8 cellular contexts compared by ENCODE assay signal in genomic region chr15:33126559-33127290, GRCh38.
DNase-seq lines count a peak whose midpoint lies in the region; ATAC-seq, FAIRE-seq and TF ChIP-seq lines count a peak whose summit lies in the region.

No MANE protein-coding gene starts in this region.

- no peak for TF ChIP-seq CTCF in A549 (IDR thresholded peaks at IDR 0.05)
- no peak for TF ChIP-seq CTCF in HEK293 (tag by site-specific recombination; IDR thresholded peaks at IDR 0.05)

- peak; percentile 62 to 68; a peak in 4 of 6 replicates for ATAC-seq in A549
- ATAC-seq in activated T-cell treated with anti-CD3 and anti-CD28 coated beads, Interleukin-2, amount 50 U/mL, for 72 hours (replicated peaks in 1 of 2) = peak; percentile 64 to 68
- ATAC-seq in GM18907 (IDR thresholded peaks at IDR 0.05; ENCODE audit: unreplicated experiment) = no peak
- ATAC-seq in HG02642 (IDR thresholded peaks at IDR 0.05; ENCODE audit: poor library complexity, unreplicated experiment) = no peak

- peak overlapping the region; percentile 37 to 65 for H3K4me3 Mint-ChIP-seq in activated T-cell treated with anti-CD3 and anti-CD28 coated beads, Interleukin-2, amount 50 U/mL, for 72 hours

- H3K9me3 Mint-ChIP-seq in activated T-cell treated with anti-CD3 and anti-CD28 coated beads, Interleukin-2, amount 50 U/mL, for 72 hours = peaks cover 0 to 5% of the 10 kb centered on the region in 2 donors

- POLR2A ChIA-PET in A549 (lab: Yijun Ruan, JAX) (no interaction called here), HEK293 (lab: Yijun Ruan, JAX) (no interaction called here)

- H3K4me2 ChIP-seq in A549 = peak overlapping the region; percentile 38; the same call in 1 of the 3 replicates

- H3K4me1 Mint-ChIP-seq in activated T-cell treated with anti-CD3 and anti-CD28 coated beads, Interleukin-2, amount 50 U/mL, for 72 hours (ENCODE audit: low read depth) = peaks cover 35% of the 10 kb centered on the region

- no peak overlapping the region for H3K27ac Mint-ChIP-seq in activated T-cell treated with anti-CD3 and anti-CD28 coated beads, Interleukin-2, amount 50 U/mL, for 72 hours

- TF ChIP-seq RAD21 in A549 (conservative IDR thresholded peaks at IDR 0.05 in 1 of 2, IDR thresholded peaks at IDR 0.05 in 1 of 2) = no peak

- no peak overlapping the region for H3K4me3 ChIP-seq in A549
- H3K4me3 ChIP-seq in HEK293 (ENCODE audit: low read depth, low read length) = no peak overlapping the region

- WGBS in A549 (ENCODE audit: missing lambda C conversion rate) = 44% methylated on average over 13 of the region's 13 CpGs

- peaks cover 4% of the 10 kb centered on the region in 2 donors for H3K36me3 Mint-ChIP-seq in activated T-cell treated with anti-CD3 and anti-CD28 coated beads, Interleukin-2, amount 50 U/mL, for 72 hours (ENCODE audit: insufficient read depth in 2 of 2)

- H3K27me3 Mint-ChIP-seq in activated T-cell treated with anti-CD3 and anti-CD28 coated beads, Interleukin-2, amount 50 U/mL, for 72 hours (ENCODE audit: low read depth) = no peaks in the 10 kb centered on the region

- CTCF ChIA-PET in A549 (lab: Yijun Ruan, JAX) (interaction anchor here (0.6 to 16.2 kb wide), 2 partner anchors 30 to 107 kb away, joined by 3 to 346 read pairs; no protein-coding TSS in a partner anchor), HEK293 (lab: Yijun Ruan, JAX) (no interaction called here)

- TF ChIP-seq POLR2A in A549 (IDR thresholded peaks at IDR 0.05; ENCODE audit: low read length) = no peak

- peak; percentile 33 to 70 for DNase-seq in A549 (ENCODE audit: low read depth in 1 of 2, low spot score in 1 of 2)
- peak; percentile 23 for DNase-seq in NCI-H82 treated with DMSO at 0.1 percent for 48 hours (lab: John Stamatoyannopoulos, UW; ENCODE audit: unreplicated experiment)
- peak; percentile 54 to 57 for DNase-seq in activated T-cell treated with anti-CD3 and anti-CD28 coated beads, Interleukin-2, amount 50 U/mL, for 72 hours
- peak; percentile 78 for DNase-seq in glomerular endothelial cell (ENCODE audit: extremely low read depth, low read depth, low spot score)
- DNase-seq in retina = peak; percentile 17

- H3K36me3 ChIP-seq in HEK293 (ENCODE audit: control insufficient read depth in 2 of 2, insufficient read depth in 1 of 2, low read length in 2 of 2) = no peaks in the 10 kb centered on the region

- peak; percentile 18 for FAIRE-seq in A549 (lab: Jason Lieb, UNC)

- H3K4me1 ChIP-seq in A549 (peaks cover 6% of the 10 kb centered on the region; the same call in 1 of the 3 replicates), HEK293 (ENCODE audit: control insufficient read depth, insufficient read depth, low read length) (peaks cover 17% of the 10 kb centered on the region)

- no peak for TF ChIP-seq EP300 in A549 (IDR thresholded peaks at IDR 0.05)

- no peak overlapping the region for H3K27ac ChIP-seq in A549
- peak overlapping the region; percentile 64; the same call in 1 of the 2 replicates for H3K27ac ChIP-seq in HEK293 (ENCODE audit: extremely low read depth, low read depth, low read length)

- H3K9me3 ChIP-seq in A549 (no peaks in the 10 kb centered on the region), HEK293 (ENCODE audit: control insufficient read depth, insufficient read depth, low read depth, low read length) (no peaks in the 10 kb centered on the region)

TF ChIP-seq in A549, 52 proteins besides CTCF, POLR2A, EP300 and RAD21 (continues in another document):
- TF ChIP-seq ATOH8 (CRISPR knock-in tag; IDR thresholded peaks at IDR 0.05; ENCODE audit: low read depth) = no peak
- TF ChIP-seq NR3C1 (IDR thresholded peaks at IDR 0.05) = no peak
- no peak for TF ChIP-seq CEBPB (IDR thresholded peaks at IDR 0.05)
- no peak for TF ChIP-seq POLR2AphosphoS2 (conservative IDR thresholded peaks at IDR 0.05; ENCODE audit: low read length)
- TF ChIP-seq CHD4 (IDR thresholded peaks at IDR 0.05; ENCODE audit: borderline replicate concordance) = no peak
- TF ChIP-seq SMC3 (IDR thresholded peaks at IDR 0.05) = no peak
- no peak for TF ChIP-seq USF2 (IDR thresholded peaks at IDR 0.05)
- no peak for TF ChIP-seq HOXB13 (CRISPR knock-in tag; IDR thresholded peaks at IDR 0.05; ENCODE audit: low read depth)
- TF ChIP-seq FOSB (CRISPR knock-in tag; IDR thresholded peaks at IDR 0.05) = no peak
- TF ChIP-seq HES2 (IDR thresholded peaks at IDR 0.05) = no peak
- TF ChIP-seq NPAS2 (CRISPR knock-in tag; IDR thresholded peaks at IDR 0.05; ENCODE audit: borderline replicate concordance) = no peak
- no peak for TF ChIP-seq MAZ (IDR thresholded peaks at IDR 0.05; ENCODE audit: borderline replicate concordance, low read depth, low read length)
- TF ChIP-seq TP53 (CRISPR knock-in tag; IDR thresholded peaks at IDR 0.05) = no peak
- TF ChIP-seq ZNF302 (CRISPR knock-in tag; IDR thresholded peaks at IDR 0.05) = no peak
- no peak for TF ChIP-seq BHLHE40 (IDR thresholded peaks at IDR 0.05; ENCODE audit: low read depth, low read length)

TF ChIP-seq in HEK293, 187 proteins besides CTCF, POLR2A, EP300 and RAD21 (continues in another document):
- peak; percentile 14; the same call in 1 of the 2 replicates for TF ChIP-seq ZNF184 (tag by site-specific recombination; IDR thresholded peaks at IDR 0.05)
- peak; percentile 47; the same call in 1 of the 2 replicates for TF ChIP-seq KLF10 (tag by site-specific recombination; IDR thresholded peaks at IDR 0.05)
- no peak for TF ChIP-seq SALL2 (tag by site-specific recombination; IDR thresholded peaks at IDR 0.05; ENCODE audit: borderline replicate concordance)
- TF ChIP-seq PATZ1 (tag by site-specific recombination; IDR thresholded peaks at IDR 0.05) = no peak
- peak; percentile 31; the same call in 1 of the 2 replicates for TF ChIP-seq ZBTB21 (tag by site-specific recombination; IDR thresholded peaks at IDR 0.05)
- TF ChIP-seq SP7 (tag by site-specific recombination; IDR thresholded peaks at IDR 0.05) = peak; percentile 96
- TF ChIP-seq ZIC2 (tag by site-specific recombination; IDR thresholded peaks at IDR 0.05) = peak; percentile 67
- TF ChIP-seq ZNF549 (tag by site-specific recombination; IDR thresholded peaks at IDR 0.05) = no peak
- no peak for TF ChIP-seq ZNF658 (tag by site-specific recombination; IDR thresholded peaks at IDR 0.05)
- no peak for TF ChIP-seq HOXC10 (CRISPR knock-in tag; IDR thresholded peaks at IDR 0.05)
- TF ChIP-seq ZNF645 (tag by site-specific recombination; IDR thresholded peaks at IDR 0.05) = no peak
- no peak for TF ChIP-seq SETDB1 (IDR thresholded peaks at IDR 0.05; ENCODE audit: insufficient read length, low read length)
- TF ChIP-seq ZNF792 (tag by site-specific recombination; IDR thresholded peaks at IDR 0.05) = no peak
- no peak for TF ChIP-seq ZNF501 (tag by site-specific recombination; IDR thresholded peaks at IDR 0.05)
- peak; percentile 97 for TF ChIP-seq PRDM4 (tag by site-specific recombination; IDR thresholded peaks at IDR 0.05)
- no peak for TF ChIP-seq ZNF701 (tag by site-specific recombination; IDR thresholded peaks at IDR 0.05)
- no peak for TF ChIP-seq ZNF664 (tag by site-specific recombination; IDR thresholded peaks at IDR 0.05)
- TF ChIP-seq ZBTB17 (tag by site-specific recombination; IDR thresholded peaks at IDR 0.05) = peak; percentile 90
- TF ChIP-seq KLF16 (tag by site-specific recombination; IDR thresholded peaks at IDR 0.05) = no peak
- TF ChIP-seq ZBTB8A (tag by site-specific recombination; IDR thresholded peaks at IDR 0.05) = peak; percentile 32; the same call in 1 of the 2 replicates
- TF ChIP-seq ZNF548 (tag by site-specific recombination; IDR thresholded peaks at IDR 0.05) = no peak

Comparison
In these comparisons a context has a peak if more than half of its experiments do, and no peak if none do; other contexts are left out.
1. ATAC-seq: peak in A549 (2 of 2) and activated T-cell treated with anti-CD3 and anti-CD28 coated beads, Interleukin-2, amount 50 U/mL, for 72 hours (2 of 2); none in GM18907 (single experiment) and HG02642 (single experiment).
2. DNase-seq: peak in every context shown above with its lines; median percentile 78 in glomerular endothelial cell; 56 in activated T-cell treated with anti-CD3 and anti-CD28 coated beads, Interleukin-2, amount 50 U/mL, for 72 hours; 52 in A549; 23 in NCI-H82 treated with DMSO at 0.1 percent for 48 hours; 17 in retina.